10 cellular contexts compared by ENCODE assay signal in the genomic region with DNA sequence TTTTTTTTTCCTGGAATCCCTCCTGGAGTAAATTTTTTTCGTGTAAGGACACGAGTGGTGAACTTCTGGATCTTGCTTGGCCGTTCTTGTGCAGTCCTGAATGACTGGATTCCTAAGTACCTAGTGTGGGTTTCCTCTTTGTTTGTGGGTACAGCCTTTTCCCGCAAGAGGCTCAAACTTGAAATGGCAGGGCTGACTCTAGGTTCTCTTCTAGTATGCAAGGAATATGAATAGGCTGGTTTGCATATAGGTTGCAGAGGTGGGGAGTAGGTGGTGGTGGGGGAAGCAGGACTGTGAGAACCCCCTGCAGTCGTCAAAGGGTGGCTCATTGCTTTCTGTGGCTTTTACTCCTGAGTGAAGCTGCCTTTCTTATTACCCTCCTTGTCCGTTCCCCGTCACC. TPM values are rescaled to one million over a fixed set of nuclear protein-coding genes. Genes with fewer than 3 reads are reported as not detected.
A peak's percentile ranks its signal among the peaks of the same experiment; 100 is the strongest.
DNase-seq lines count a peak whose midpoint lies in the region; ATAC-seq lines count a peak whose summit lies in the region.
"Had no signal": no experiment of that assay in that cellular context is flagged by ENCODE, and none has a peak within 500 bp of the region (broad histone marks: within the 10 kb centered on the region; RNA-seq: fewer than 3 reads in every experiment).

No MANE protein-coding gene starts in this region.

- H3K36me3 Mint-ChIP-seq in activated naive CD4-positive, alpha-beta T cell treated with anti-CD3 and anti-CD28 coated beads, Interleukin-2, amount 50 U/mL, for 72 hours, result peaks cover 8 to 29% of the 10 kb centered on the region in 2 donors

- H3K27ac Mint-ChIP-seq in activated naive CD4-positive, alpha-beta T cell treated with anti-CD3 and anti-CD28 coated beads, Interleukin-2, amount 50 U/mL, for 72 hours, result peak overlapping the region; percentile 91 to 95

- ATAC-seq in GM19463 (IDR thresholded peaks at IDR 0.05; ENCODE audit: unreplicated experiment) (peak; percentile 68), HG03135 (IDR thresholded peaks at IDR 0.05; ENCODE audit: unreplicated experiment) (peak; percentile 66)
- peak; percentile 75 to 84 for ATAC-seq in activated naive CD4-positive, alpha-beta T cell treated with anti-CD3 and anti-CD28 coated beads, Interleukin-2, amount 50 U/mL, for 72 hours

- peak; percentile 53 to 78 for DNase-seq in activated naive CD4-positive, alpha-beta T cell treated with anti-CD3 and anti-CD28 coated beads, Interleukin-2, amount 50 U/mL, for 72 hours (ENCODE audit: low spot score in 2 of 2)
- DNase-seq in stimulated activated CD8-positive, alpha-beta memory T cell treated with anti-CD3 and anti-CD28 coated beads, Interleukin-4, amount 100 ng/mL, for 48 hours, result peak; percentile 76
- DNase-seq in GDM1 (lab: John Stamatoyannopoulos, UW) (no peak), DMS 273 (lab: John Stamatoyannopoulos, UW; ENCODE audit: unreplicated experiment) (no peak), NCI-H1436 treated with DMSO at 0.1 percent for 48 hours (lab: John Stamatoyannopoulos, UW) (no peak), mucosa of gallbladder (ENCODE audit: low spot score) (no peak)

- H3K9me3 Mint-ChIP-seq in activated naive CD4-positive, alpha-beta T cell treated with anti-CD3 and anti-CD28 coated beads, Interleukin-2, amount 50 U/mL, for 72 hours, result no peaks in the 10 kb centered on the region

RNA-seq across cellular contexts. Expression of gene UBAC2, which starts 13.6 kb away (rescaled TPM):
- total RNA-seq in activated naive CD4-positive, alpha-beta T cell treated with anti-CD3 and anti-CD28 coated beads, Interleukin-2, amount 50 U/mL, for 72 hours, result 10 to 100 TPM; 52.4 to 55.6 TPM
- 65.8 TPM for total RNA-seq in mucosa of gallbladder

RNA-seq across cellular contexts. Expression of gene GPR18, which starts 43.9 kb away (rescaled TPM):
- 1 to 10 TPM; 2.0 to 8.4 TPM for total RNA-seq in activated naive CD4-positive, alpha-beta T cell treated with anti-CD3 and anti-CD28 coated beads, Interleukin-2, amount 50 U/mL, for 72 hours
- total RNA-seq in mucosa of gallbladder, result 0.37 TPM
- total RNA-seq: HT1080, thoracic aorta had no signal

Comparison
In these comparisons a context has a peak if more than half of its experiments do, and no peak if none do; other contexts are left out.
1. DNase-seq: peak in activated naive CD4-positive, alpha-beta T cell treated with anti-CD3 and anti-CD28 coated beads, Interleukin-2, amount 50 U/mL, for 72 hours (2 of 2) and stimulated activated CD8-positive, alpha-beta memory T cell treated with anti-CD3 and anti-CD28 coated beads, Interleukin-4, amount 100 ng/mL, for 48 hours (single experiment); none in GDM1 (single experiment), DMS 273 (single experiment), NCI-H1436 treated with DMSO at 0.1 percent for 48 hours (single experiment) and mucosa of gallbladder (single experiment).
2. Peak in every context shown above with its lines, with median percentiles within 50 percentile points of each other: ATAC-seq.